In genomic region chr15:80020161-80020560, GRCh38 we compare ENCODE assay signal across 2 cellular contexts. TPM values are rescaled to one million over a fixed set of nuclear protein-coding genes. Genes with fewer than 3 reads are reported as not detected.
"Had no signal": no experiment of that assay in that cellular context is flagged by ENCODE, and none has a peak within 500 bp of the region (broad histone marks: within the 10 kb centered on the region; RNA-seq: fewer than 3 reads in every experiment).

No MANE protein-coding gene starts in this region.

RNA-seq across cellular contexts. Expression of gene BCL2A1, which starts 49.2 kb away (rescaled TPM):
- total RNA-seq: LHCN-M2, MCF 10A had no signal
